9 cellular contexts compared by ENCODE assay signal in the genomic region with DNA sequence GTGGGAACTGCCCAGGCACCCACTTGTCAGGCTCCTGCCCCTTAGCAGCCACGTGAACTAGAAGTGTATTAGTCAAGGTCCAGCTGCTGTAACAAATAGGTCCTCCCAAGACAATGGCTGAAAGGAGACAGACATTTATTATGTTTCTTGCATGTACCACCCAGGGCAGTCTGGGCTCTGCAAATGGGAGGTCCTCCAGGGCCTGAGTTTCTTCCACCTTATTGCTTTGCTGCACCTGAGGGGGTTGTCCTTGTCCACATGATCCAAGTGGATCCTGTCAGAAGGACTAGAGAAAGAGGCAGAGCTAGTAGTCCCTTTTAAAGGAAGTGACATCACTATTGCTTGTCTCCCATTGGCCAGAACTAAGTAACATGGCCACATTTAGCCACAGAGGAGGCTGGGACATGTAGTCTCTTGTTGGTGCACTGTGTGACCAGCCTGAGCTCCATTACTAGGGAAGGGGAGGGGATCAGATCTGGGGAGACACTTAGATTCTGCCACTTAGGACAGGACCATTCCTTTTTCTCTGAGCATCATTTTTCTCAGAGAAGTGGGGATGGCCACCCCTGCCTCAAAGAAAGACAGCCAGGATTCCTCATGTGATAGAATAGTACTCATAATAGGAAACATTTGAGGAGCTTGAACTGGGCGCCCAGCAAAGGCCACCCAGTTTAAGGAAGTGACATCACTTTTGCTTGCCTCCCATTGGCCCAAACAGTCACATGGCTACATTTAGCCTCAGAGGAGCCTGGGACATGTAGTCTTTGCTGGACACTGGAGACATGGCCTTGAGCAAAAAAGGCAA. TPM values are rescaled to one million over a fixed set of nuclear protein-coding genes. Genes with fewer than 3 reads are reported as not detected.
DNase-seq lines count a peak whose midpoint lies in the region; ATAC-seq and TF ChIP-seq lines count a peak whose summit lies in the region.
"Had no signal": no experiment of that assay in that cellular context is flagged by ENCODE, and none has a peak within 500 bp of the region (broad histone marks: within the 10 kb centered on the region; RNA-seq: fewer than 3 reads in every experiment).

No MANE protein-coding gene starts in this region.

- POLR2A ChIA-PET in T-cell (lab: Charles Lee), result interaction anchor here in 1 of 2 donors (0.6 kb wide), 1 partner anchor 65 kb away, joined by 4 read pairs; no protein-coding TSS in a partner anchor

- H3K27ac Mint-ChIP-seq in T-cell (no peak overlapping the region), Calu3 (ENCODE audit: unreplicated experiment) (no peak overlapping the region)
- H3K27ac Mint-ChIP-seq in stimulated activated effector memory CD8-positive, alpha-beta T cell treated with anti-CD3 and anti-CD28 coated beads, Interleukin-12 subunit alpha, Interleukin-12 subunit beta, amount 100 ng/mL, for 72 hours, result peak overlapping the region; percentile 6

- intact Hi-C loops in Calu3 (cut with micrococcal nuclease; ENCODE audit: unreplicated experiment), result no loop called here

- H3K4me3 Mint-ChIP-seq in T-cell (no peak overlapping the region), Calu3 (ENCODE audit: low read depth, unreplicated experiment) (no peak overlapping the region)
- no peak overlapping the region for H3K4me3 Mint-ChIP-seq in stimulated activated effector memory CD8-positive, alpha-beta T cell treated with anti-CD3 and anti-CD28 coated beads, Interleukin-12 subunit alpha, Interleukin-12 subunit beta, amount 100 ng/mL, for 72 hours

- H3K27me3 Mint-ChIP-seq in T-cell (no peaks in the 10 kb centered on the region), Calu3 (ENCODE audit: unreplicated experiment) (no peaks in the 10 kb centered on the region)

- H3K9me3 Mint-ChIP-seq in T-cell (peaks cover 0 to 3% (median 3%) of the 10 kb centered on the region in 3 donors), Calu3 (ENCODE audit: low read depth, unreplicated experiment) (no peaks in the 10 kb centered on the region)
- H3K9me3 Mint-ChIP-seq in stimulated activated effector memory CD8-positive, alpha-beta T cell treated with anti-CD3 and anti-CD28 coated beads, Interleukin-12 subunit alpha, Interleukin-12 subunit beta, amount 100 ng/mL, for 72 hours, result no peaks in the 10 kb centered on the region

- H3K4me1 Mint-ChIP-seq in T-cell (peaks cover 0 to 2% (median 0%) of the 10 kb centered on the region in 3 donors), Calu3 (ENCODE audit: low read depth, unreplicated experiment) (no peaks in the 10 kb centered on the region)
- H3K4me1 Mint-ChIP-seq in stimulated activated effector memory CD8-positive, alpha-beta T cell treated with anti-CD3 and anti-CD28 coated beads, Interleukin-12 subunit alpha, Interleukin-12 subunit beta, amount 100 ng/mL, for 72 hours, result no peaks in the 10 kb centered on the region

- peak; percentile 60 to 85 (median 67) for ATAC-seq in T-cell (replicated peaks in 1 of 4)
- peak; percentile 92 for ATAC-seq in stimulated activated effector memory CD8-positive, alpha-beta T cell treated with anti-CD3 and anti-CD28 coated beads, Interleukin-12 subunit alpha, Interleukin-12 subunit beta, amount 100 ng/mL, for 72 hours

- TF ChIP-seq CTCF in Calu3 (IDR thresholded peaks at IDR 0.05; ENCODE audit: unreplicated experiment), result no peak

- BruUV-seq in Calu3 (replicated peaks; lab: Mats Ljungman, UMichigan), result no TSS peak

- CTCF ChIA-PET in T-cell (lab: Charles Lee) (interaction anchor here in 1 of 2 donors (0.6 to 0.7 kb wide), 2 partner anchors 59 to 127 kb away, joined by 4 to 5 read pairs; no protein-coding TSS in a partner anchor), Calu3 (lab: Charles Lee) (no interaction called here)

- DNase-seq in NCI-H1417 (lab: John Stamatoyannopoulos, UW) (peak in 2 of 3 experiments; percentile 0 to 44), NCI-H1417 treated with DMSO at 0.1 percent for 48 hours (lab: John Stamatoyannopoulos, UW) (no peak), KG1 (lab: John Stamatoyannopoulos, UW) (peak; percentile 16), T-cell (peak in 23 of 34 experiments; percentile 5 to 57 (median 22)), fibroblast of peridontal ligament (ENCODE audit: extremely low read depth) (peak; percentile 43), Calu3 (no peak), 8988T (no peak)
- peak in 1 of 2 donors; percentile 69 for DNase-seq in stimulated activated effector memory CD8-positive, alpha-beta T cell treated with anti-CD3 and anti-CD28 coated beads, Interleukin-12 subunit alpha, Interleukin-12 subunit beta, amount 100 ng/mL, for 72 hours (ENCODE audit: low spot score in 2 of 2)

- H3K36me3 Mint-ChIP-seq in T-cell (peaks cover 50% of the 10 kb centered on the region), Calu3 (ENCODE audit: insufficient read depth, unreplicated experiment) (peaks cover 28% of the 10 kb centered on the region)
- peaks cover 62% of the 10 kb centered on the region for H3K36me3 Mint-ChIP-seq in stimulated activated effector memory CD8-positive, alpha-beta T cell treated with anti-CD3 and anti-CD28 coated beads, Interleukin-12 subunit alpha, Interleukin-12 subunit beta, amount 100 ng/mL, for 72 hours

RNA-seq across cellular contexts. Expression of gene CC2D1A, which starts 15.1 kb away (rescaled TPM):
- 10 to 100 TPM; 25.9 to 41.3 (median 37.4) TPM for total RNA-seq in T-cell
- 37.2 and 41.7 TPM in 2 replicates for total RNA-seq in Calu3 (2022)

RNA-seq across cellular contexts. Expression of gene BRME1, which starts 15.2 kb away (rescaled TPM):
- total RNA-seq in T-cell (1 to 10 TPM; 1.3 to 3.6 (median 1.7) TPM), Calu3 (2022) (1.0 and 1.5 TPM in 2 replicates)

RNA-seq across cellular contexts. Expression of gene PODNL1, which starts 17.1 kb away (rescaled TPM):
- total RNA-seq in T-cell, result under 1 TPM in 1 of 5 donors, not detected in 4; 0.09 TPM
- not detected in 2 replicates for total RNA-seq in Calu3 (2022)

RNA-seq across cellular contexts. Expression of gene DCAF15, which starts 31.2 kb away (rescaled TPM):
- total RNA-seq in T-cell (100 to 1,000 TPM in 3 of 5 donors, 10 to 100 TPM in 2; 67.3 to 118 (median 110) TPM), Calu3 (2022) (34.0 and 35.5 TPM in 2 replicates)

RNA-seq across cellular contexts. Expression of gene NANOS3, which starts 44.2 kb away (rescaled TPM):
- total RNA-seq in T-cell (1 to 10 TPM in 3 of 5 donors, under 1 TPM in 1, not detected in 1; 0.85 to 2.3 (median 1.5) TPM), Calu3 (2022) (1.2 TPM in 1 of 2 replicates, not detected in the other)
- total RNA-seq: urinary bladder had no signal

Comparison
In these comparisons a context has a peak if more than half of its experiments do, and no peak if none do; other contexts are left out.
1. DNase-seq: peak in NCI-H1417 (2 of 3), KG1 (single experiment), T-cell (23 of 34) and fibroblast of peridontal ligament (single experiment); none in NCI-H1417 treated with DMSO at 0.1 percent for 48 hours (single experiment), Calu3 (single experiment) and 8988T (single experiment).